Comparison of ENCODE assay signal across 1 cellular context in genomic region chr5:83645936-83646335, GRCh38.
TF ChIP-seq lines count a peak whose summit lies in the region.

No MANE protein-coding gene starts in this region.

TF ChIP-seq in HCT116, 20 proteins besides CTCF, POLR2A, EP300 and RAD21:
- TF ChIP-seq ZBTB33 (IDR thresholded peaks at IDR 0.05; ENCODE audit: extremely low read depth, insufficient replicate concordance, low read length), result no peak
- peak; percentile 62; the same call in 1 of the 2 replicates for TF ChIP-seq CEBPB (IDR thresholded peaks at IDR 0.05; ENCODE audit: low read depth)
